ENCODE assay signal across 16 cellular contexts in the genomic region with DNA sequence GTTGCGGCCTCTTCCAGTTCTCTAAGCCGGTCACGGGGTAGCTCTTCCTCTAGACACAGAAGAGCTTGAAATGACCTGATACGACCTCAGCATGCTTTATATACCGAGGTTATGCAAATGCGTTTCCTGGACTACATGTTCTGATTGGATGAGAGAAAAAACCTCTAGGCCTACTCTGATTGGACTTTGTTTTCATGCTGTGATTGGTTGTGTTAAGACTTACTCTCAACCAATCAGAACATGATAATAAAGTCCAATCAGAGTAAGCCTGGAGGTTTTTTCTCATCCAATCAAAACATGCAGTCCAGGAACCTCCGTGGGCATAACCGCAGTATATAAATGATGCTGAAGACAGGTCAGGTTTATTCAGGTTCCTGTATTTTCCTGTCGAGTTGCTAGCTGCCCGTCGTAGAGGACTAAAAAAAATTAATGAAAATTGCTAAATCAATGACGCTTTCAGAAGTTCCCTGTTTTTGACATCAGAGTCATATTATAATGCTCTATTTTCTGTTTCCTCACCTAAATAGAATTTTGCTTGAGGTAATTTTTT.
DNase-seq lines count a peak whose midpoint lies in the region; ATAC-seq, FAIRE-seq and TF ChIP-seq lines count a peak whose summit lies in the region.
"Had no signal": no experiment of that assay in that cellular context is flagged by ENCODE, and none has a peak within 500 bp of the region (broad histone marks: within the 10 kb centered on the region; RNA-seq: fewer than 3 reads in every experiment).

No MANE protein-coding gene starts in this region.

- H4K20me1 ChIP-seq in K562 (replicated peaks; ENCODE audit: control insufficient read depth, insufficient read depth, low read length) (no peaks in the 10 kb centered on the region), keratinocyte (ENCODE audit: control insufficient read depth, extremely low read depth, insufficient read depth, low read length) (no peaks in the 10 kb centered on the region)
- H4K20me1 ChIP-seq: BLaER1 had no signal

- TF ChIP-seq POLR2A in K562 (conservative IDR thresholded peaks at IDR 0.05): no peak

- no peaks in the 10 kb centered on the region for H3K9me1 ChIP-seq in K562 (ENCODE audit: control insufficient read depth, insufficient read depth, low read length)
- no peaks in the 10 kb centered on the region for H3K9me1 ChIP-seq in keratinocyte (ENCODE audit: control insufficient read depth, extremely low read depth, insufficient read depth, low read length)

- CTCF ChIA-PET in K562 (lab: Yijun Ruan, JAX; ENCODE audit: low intra/inter-chr PET ratio): no interaction called here

- H3K27ac ChIP-seq in K562 (ENCODE audit: extremely low read depth, low read depth, low read length): no peak overlapping the region
- H3K27ac ChIP-seq in keratinocyte (ENCODE audit: control insufficient read depth, insufficient read depth, low read length): no peak overlapping the region
- H3K27ac ChIP-seq: BLaER1 had no signal

- ATAC-seq in K562: peak; percentile 70

- H3K27me3 ChIP-seq in K562 (ENCODE audit: control insufficient read depth in 2 of 2, insufficient read depth in 2 of 2, low read length in 2 of 2) (peaks cover 14 to 22% of the 10 kb centered on the region in 2 experiments; a peak in 3 of 5 replicates), keratinocyte (ENCODE audit: control insufficient read depth, extremely low read depth, insufficient read depth, low read length) (no peaks in the 10 kb centered on the region)
- H3K27me3 ChIP-seq: BLaER1 had no signal

- H3K4me1 ChIP-seq in K562 (replicated peaks in 1 of 2; ENCODE audit: control insufficient read depth in 2 of 2, insufficient read depth in 2 of 2, low read length in 2 of 2) (peaks cover 0 to 6% of the 10 kb centered on the region in 2 experiments; a peak in 1 of 5 replicates), keratinocyte (ENCODE audit: control insufficient read depth, extremely low read depth, insufficient read depth, low read length) (no peaks in the 10 kb centered on the region)
- H3K4me1 ChIP-seq: BLaER1 had no signal

- TF ChIP-seq EP300 in K562 (IDR thresholded peaks at IDR 0.05; ENCODE audit: low read length): no peak

- H3K79me2 ChIP-seq in K562 (ENCODE audit: control insufficient read depth, insufficient read depth, low read length): no peaks in the 10 kb centered on the region
- no peaks in the 10 kb centered on the region for H3K79me2 ChIP-seq in keratinocyte (ENCODE audit: control insufficient read depth, insufficient read depth, low read length)

- H3K27ac Mint-ChIP-seq in activated naive CD4-positive, alpha-beta T cell treated with anti-CD3 and anti-CD28 coated beads, Interleukin-2, amount 50 U/mL, for 24 hours: peak overlapping the region; percentile 36
- H3K27ac Mint-ChIP-seq: HFFc6 had no signal

- H3K4me3 ChIP-seq in K562: no peak overlapping the region
- H3K4me3 ChIP-seq in keratinocyte (ENCODE audit: control insufficient read depth in 2 of 3, extremely low read depth in 1 of 3, insufficient read depth in 2 of 3, low read depth in 1 of 3, low read length in 3 of 3): no peak overlapping the region
- H3K4me3 ChIP-seq: BLaER1 had no signal

- H3K27me3 Mint-ChIP-seq in activated naive CD4-positive, alpha-beta T cell treated with anti-CD3 and anti-CD28 coated beads, Interleukin-2, amount 50 U/mL, for 24 hours: peaks cover 3% of the 10 kb centered on the region

- dilution Hi-C loops in keratinocyte (cut with MboI; ENCODE audit: extremely low pct_ligation_motif_present, low sequenced_read_pairs): no loop called here

- POLR2A ChIA-PET in K562 (lab: Yijun Ruan, JAX): interaction anchor here (1.5 kb wide), 1 partner anchor 10 kb away, joined by 7 read pairs; no protein-coding TSS in a partner anchor

- H3K4me3 Mint-ChIP-seq in activated naive CD4-positive, alpha-beta T cell treated with anti-CD3 and anti-CD28 coated beads, Interleukin-2, amount 50 U/mL, for 24 hours: no peak overlapping the region
- H3K4me3 Mint-ChIP-seq: HFFc6 had no signal

- H3K36me3 Mint-ChIP-seq in activated naive CD4-positive, alpha-beta T cell treated with anti-CD3 and anti-CD28 coated beads, Interleukin-2, amount 50 U/mL, for 24 hours: no peaks in the 10 kb centered on the region

- no peaks in the 10 kb centered on the region for H3K9me3 Mint-ChIP-seq in activated naive CD4-positive, alpha-beta T cell treated with anti-CD3 and anti-CD28 coated beads, Interleukin-2, amount 50 U/mL, for 24 hours

- FAIRE-seq in K562 (lab: Jason Lieb, UNC): peak; percentile 15
- peak; percentile 49 for FAIRE-seq in keratinocyte (lab: Jason Lieb, UNC)
- FAIRE-seq: HTR-8/SVneo had no signal

- no peak for TF ChIP-seq CTCF in K562 (IDR thresholded peaks at IDR 0.05 in 2 of 3, conservative IDR thresholded peaks at IDR 0.05 in 1 of 3; ENCODE audit: insufficient read depth in 2 of 3, low read depth in 1 of 3, low read length in 3 of 3)
- TF ChIP-seq CTCF in keratinocyte (optimal IDR thresholded peaks at IDR 0.05 in 1 of 3, IDR thresholded peaks at IDR 0.05 in 1 of 3, conservative IDR thresholded peaks at IDR 0.05 in 1 of 3; ENCODE audit: extremely low read depth in 1 of 3, insufficient read depth in 2 of 3, low read length in 3 of 3): no peak

- H3K9ac ChIP-seq in K562 (ENCODE audit: insufficient read depth in 1 of 2, low read depth in 2 of 2, low read length in 2 of 2): no peak overlapping the region
- H3K9ac ChIP-seq in keratinocyte (ENCODE audit: control insufficient read depth, extremely low read depth, insufficient read depth, low read length): no peak overlapping the region
- H3K9ac ChIP-seq: BLaER1 had no signal

- intact Hi-C loops in K562 (cut with micrococcal nuclease): no loop called here

- H2AFZ ChIP-seq in K562 (ENCODE audit: low read depth, low read length) (peak overlapping the region; percentile 5; the same call in 1 of the 2 replicates), keratinocyte (ENCODE audit: control insufficient read depth, low read length) (no peak overlapping the region)

- TF ChIP-seq RAD21 in K562 (CRISPR knock-in tag; conservative IDR thresholded peaks at IDR 0.05 in 1 of 2, IDR thresholded peaks at IDR 0.05 in 1 of 2): no peak

- in situ Hi-C loops in K562 (cut with MboI): loop anchor here (5.0 to 25.0 kb wide), 5 partner anchors 474 to 1201 kb away; no protein-coding TSS in a partner anchor

- H3K36me3 ChIP-seq in K562 (ENCODE audit: control insufficient read depth, insufficient read depth, low read length): no peaks in the 10 kb centered on the region
- no peaks in the 10 kb centered on the region for H3K36me3 ChIP-seq in keratinocyte (ENCODE audit: control insufficient read depth in 2 of 2, extremely low read depth in 1 of 2, insufficient read depth in 2 of 2, low read length in 2 of 2)
- H3K36me3 ChIP-seq: BLaER1 had no signal

- no peaks in the 10 kb centered on the region for H3K4me1 Mint-ChIP-seq in activated naive CD4-positive, alpha-beta T cell treated with anti-CD3 and anti-CD28 coated beads, Interleukin-2, amount 50 U/mL, for 24 hours

- DNase-seq in activated naive CD4-positive, alpha-beta T cell treated with Interleukin-2 at 50 U/mL for 16 hours: no peak
- DNase-seq in K562 (ENCODE audit: extremely low read depth in 1 of 4, low spot score in 3 of 4): peak in 2 of 4 experiments; percentile 29 to 34
- DNase-seq in keratinocyte (ENCODE audit: low read depth, low spot score): no peak
- DNase-seq in superior temporal gyrus (ENCODE audit: extremely low spot score): peak; percentile 7
- DNase-seq in activated gamma-delta T cell treated with Interleukin-2 at 50 U/mL for 16 hours: no peak
- no peak for DNase-seq in NCI-H2029 treated with DMSO at 0.1 percent for 48 hours (lab: John Stamatoyannopoulos, UW)
- no peak for DNase-seq in activated effector memory CD4-positive, alpha-beta T cell treated with anti-CD3 and anti-CD28 coated beads, Interleukin-2, amount 50 U/mL, for 16 hours
- DNase-seq: 8988T, EL, GOT3, HFFc6, NCI-H1092, NCI-H345 had no signal

- BruUV-seq in K562 (replicated peaks; lab: Mats Ljungman, UMichigan): no TSS peak

- H3K4me2 ChIP-seq in K562 (ENCODE audit: insufficient read depth, low read length) (no peak overlapping the region), keratinocyte (ENCODE audit: control insufficient read depth, extremely low read depth, insufficient read depth, low read depth, low read length) (no peak overlapping the region)
- H3K4me2 ChIP-seq: BLaER1 had no signal

- H3K9me3 ChIP-seq in K562 (replicated peaks; ENCODE audit: control insufficient read depth, insufficient read depth, low read depth, low read length) (no peaks in the 10 kb centered on the region), keratinocyte (ENCODE audit: control insufficient read depth, low read depth, low read length) (peaks cover 23% of the 10 kb centered on the region)

- 5% methylated on average over 12 of the region's 12 CpGs for WGBS in K562 (ENCODE audit: insufficient coverage, low coverage, missing lambda C conversion rate)

TF ChIP-seq in K562, 482 proteins besides CTCF, POLR2A, EP300 and RAD21 (continues in another document):
- TF ChIP-seq ZNF140 (CRISPR knock-in tag; IDR thresholded peaks at IDR 0.05) (no peak), FOXA3 (CRISPR knock-in tag; conservative IDR thresholded peaks at IDR 0.05 in 1 of 2, IDR thresholded peaks at IDR 0.05 in 1 of 2) (no peak), SMARCB1 (IDR thresholded peaks at IDR 0.05; ENCODE audit: insufficient read length, low read depth) (no peak), RBM25 (IDR thresholded peaks at IDR 0.05; ENCODE audit: low read depth, low read length, severe bottlenecking) (peak; percentile 35), ZNF444 (CRISPR knock-in tag; IDR thresholded peaks at IDR 0.05) (no peak), TFAM (CRISPR knock-in tag; conservative IDR thresholded peaks at IDR 0.05) (no peak), NFYB (IDR thresholded peaks at IDR 0.05; ENCODE audit: extremely low read depth, insufficient read length) (peak; percentile 41), GABPB1 (CRISPR knock-in tag; IDR thresholded peaks at IDR 0.05) (no peak)
- TF ChIP-seq, protein P1, sequence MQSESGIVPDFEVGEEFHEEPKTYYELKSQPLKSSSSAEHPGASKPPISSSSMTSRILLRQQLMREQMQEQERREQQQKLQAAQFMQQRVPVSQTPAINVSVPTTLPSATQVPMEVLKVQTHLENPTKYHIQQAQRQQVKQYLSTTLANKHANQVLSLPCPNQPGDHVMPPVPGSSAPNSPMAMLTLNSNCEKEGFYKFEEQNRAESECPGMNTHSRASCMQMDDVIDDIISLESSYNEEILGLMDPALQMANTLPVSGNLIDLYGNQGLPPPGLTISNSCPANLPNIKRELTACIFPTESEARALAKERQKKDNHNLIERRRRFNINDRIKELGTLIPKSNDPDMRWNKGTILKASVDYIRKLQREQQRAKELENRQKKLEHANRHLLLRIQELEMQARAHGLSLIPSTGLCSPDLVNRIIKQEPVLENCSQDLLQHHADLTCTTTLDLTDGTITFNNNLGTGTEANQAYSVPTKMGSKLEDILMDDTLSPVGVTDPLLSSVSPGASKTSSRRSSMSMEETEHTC (IDR thresholded peaks at IDR 0.05): no peak
